In genomic region chr5:125829349-125829748, GRCh38 we compare ENCODE assay signal across 13 cellular contexts.
DNase-seq lines count a peak whose midpoint lies in the region; ATAC-seq and TF ChIP-seq lines count a peak whose summit lies in the region.
"Had no signal": no experiment of that assay in that cellular context is flagged by ENCODE, and none has a peak within 500 bp of the region (broad histone marks: within the 10 kb centered on the region; RNA-seq: fewer than 3 reads in every experiment).

No MANE protein-coding gene starts in this region.

- no peaks in the 10 kb centered on the region for H3K4me1 Mint-ChIP-seq in activated naive CD4-positive, alpha-beta T cell treated with anti-CD3 and anti-CD28 coated beads, Interleukin-2, amount 10 ng/mL, durations not matched to agents 7 days and 5 days

- intact Hi-C loops in breast epithelium (cut with DNase I; ENCODE audit: low total_unique reads) (no loop called here), posterior vena cava (cut with DNase I) (no loop called here)

- peaks cover 3% of the 10 kb centered on the region for H3K9me3 Mint-ChIP-seq in activated naive CD4-positive, alpha-beta T cell treated with anti-CD3 and anti-CD28 coated beads, Interleukin-2, amount 10 ng/mL, durations not matched to agents 7 days and 5 days

- H3K4me1 ChIP-seq in breast epithelium = no peaks in the 10 kb centered on the region

- no peaks in the 10 kb centered on the region for H3K27me3 Mint-ChIP-seq in activated naive CD4-positive, alpha-beta T cell treated with anti-CD3 and anti-CD28 coated beads, Interleukin-2, amount 10 ng/mL, durations not matched to agents 7 days and 5 days

- TF ChIP-seq CTCF in GM10266 (IDR thresholded peaks at IDR 0.05; ENCODE audit: control insufficient read depth, insufficient read depth, low read depth, missing control alignments) = no peak
- no peak for TF ChIP-seq CTCF in breast epithelium (IDR thresholded peaks at IDR 0.05)

- TF ChIP-seq POLR2A in breast epithelium (IDR thresholded peaks at IDR 0.05) = no peak

- DNase-seq in GM10266 (ENCODE audit: extremely low spot score) (peak; percentile 16), CD1c-positive myeloid dendritic cell (ENCODE audit: extremely low spot score) (no peak), breast epithelium (ENCODE audit: low spot score in 2 of 2) (no peak), posterior vena cava (ENCODE audit: low spot score) (no peak)
- no peak for DNase-seq in activated naive CD4-positive, alpha-beta T cell treated with anti-CD3 and anti-CD28 coated beads, Interleukin-2, amount 10 ng/mL, durations not matched to agents 7 days and 5 days
- DNase-seq: central memory CD4-positive, alpha-beta T cell; NCI-H2171 treated with DMSO at 0.1 percent for 48 hours had no signal

- no peak overlapping the region for H3K27ac Mint-ChIP-seq in activated naive CD4-positive, alpha-beta T cell treated with anti-CD3 and anti-CD28 coated beads, Interleukin-2, amount 10 ng/mL, durations not matched to agents 7 days and 5 days
- H3K27ac Mint-ChIP-seq: GM23338 had no signal

- CTCF ChIA-PET in activated naive CD4-positive, alpha-beta T cell treated with anti-CD3 and anti-CD28 coated beads, Interleukin-2, amount 10 ng/mL, durations not matched to agents 7 days and 5 days (lab: Charles Lee) = no interaction called here

- ATAC-seq in GM19328 (IDR thresholded peaks at IDR 0.05; ENCODE audit: unreplicated experiment) = peak; percentile 88
- ATAC-seq in HG02852 (IDR thresholded peaks at IDR 0.05; ENCODE audit: unreplicated experiment) = peak; percentile 99
- ATAC-seq in HG03558 (IDR thresholded peaks at IDR 0.05; ENCODE audit: extremely low read depth, unreplicated experiment) = peak; percentile 98
- ATAC-seq: GM23338, K562 had no signal

- no peaks in the 10 kb centered on the region for H3K36me3 Mint-ChIP-seq in activated naive CD4-positive, alpha-beta T cell treated with anti-CD3 and anti-CD28 coated beads, Interleukin-2, amount 10 ng/mL, durations not matched to agents 7 days and 5 days

- no peak overlapping the region for H3K4me3 ChIP-seq in breast epithelium
- H3K4me3 ChIP-seq: GM23338, K562 had no signal

- no peak overlapping the region for H3K27ac ChIP-seq in breast epithelium
- H3K27ac ChIP-seq: VCaP had no signal

- H3K9me3 ChIP-seq in breast epithelium = no peaks in the 10 kb centered on the region

- H3K36me3 ChIP-seq in breast epithelium = no peaks in the 10 kb centered on the region

- H3K27me3 ChIP-seq in breast epithelium = no peaks in the 10 kb centered on the region

- H3K4me3 Mint-ChIP-seq in activated naive CD4-positive, alpha-beta T cell treated with anti-CD3 and anti-CD28 coated beads, Interleukin-2, amount 10 ng/mL, durations not matched to agents 7 days and 5 days = no peak overlapping the region
- H3K4me3 Mint-ChIP-seq: GM23338 had no signal
